10 cellular contexts compared by ENCODE assay signal in genomic region chr11:93512965-93513667, GRCh38. TPM values are rescaled to one million over a fixed set of nuclear protein-coding genes. Genes with fewer than 3 reads are reported as not detected.
A peak's percentile ranks its signal among the peaks of the same experiment; 100 is the strongest.
DNase-seq lines count a peak whose midpoint lies in the region; ATAC-seq and TF ChIP-seq lines count a peak whose summit lies in the region.
"Had no signal": no experiment of that assay in that cellular context is flagged by ENCODE, and none has a peak within 500 bp of the region (broad histone marks: within the 10 kb centered on the region; RNA-seq: fewer than 3 reads in every experiment).

No MANE protein-coding gene starts in this region.

- H3K27me3 ChIP-seq in WERI-Rb-1 (ENCODE audit: insufficient read depth, low read depth, severe bottlenecking), result no peaks in the 10 kb centered on the region
- H3K27me3 ChIP-seq: esophagus squamous epithelium had no signal

- intact Hi-C loops in left ventricle myocardium superior (cut with micrococcal nuclease), result no loop called here

- DNase-seq in WERI-Rb-1, result no peak
- no peak for DNase-seq in dermis blood vessel endothelial cell
- no peak for DNase-seq in left ventricle myocardium superior
- no peak for DNase-seq in putamen (ENCODE audit: low spot score)
- DNase-seq in NCI-H510A treated with DMSO at 0.1 percent for 48 hours (lab: John Stamatoyannopoulos, UW), result no peak
- DNase-seq: esophagus squamous epithelium had no signal

- peak overlapping the region; percentile 50; the same call in 1 of the 2 replicates for H3K27ac ChIP-seq in WERI-Rb-1
- H3K27ac ChIP-seq: esophagus squamous epithelium, SK-N-MC had no signal

- TF ChIP-seq CTCF in WERI-Rb-1 (IDR thresholded peaks at IDR 0.05; ENCODE audit: low read depth, low read length), result no peak

- no peak overlapping the region for H3K4me3 ChIP-seq in WERI-Rb-1 (ENCODE audit: low read depth, low read length)
- H3K4me3 ChIP-seq: esophagus squamous epithelium, SK-N-MC had no signal

- H3K9me3 ChIP-seq in WERI-Rb-1 (ENCODE audit: severe bottlenecking), result peaks cover 2% of the 10 kb centered on the region
- H3K9me3 ChIP-seq: esophagus squamous epithelium had no signal

- H3K36me3 ChIP-seq in WERI-Rb-1, result no peaks in the 10 kb centered on the region
- H3K36me3 ChIP-seq: esophagus squamous epithelium had no signal

- ATAC-seq in GM18909 (IDR thresholded peaks at IDR 0.05; ENCODE audit: poor library complexity, unreplicated experiment), result peak; percentile 78
- peak; percentile 72 for ATAC-seq in GM21528 (IDR thresholded peaks at IDR 0.05; ENCODE audit: low FRiP score, unreplicated experiment)
- peak; percentile 54 for ATAC-seq in HG03095 (IDR thresholded peaks at IDR 0.05; ENCODE audit: unreplicated experiment)
- no peak for ATAC-seq in left ventricle myocardium superior

RNA-seq across cellular contexts. Expression of gene SMCO4, which starts 30.1 kb away (rescaled TPM):
- total RNA-seq in dermis blood vessel endothelial cell (6.2 and 25.5 TPM in 2 replicates), left ventricle myocardium superior (50.7 TPM)
